10 cellular contexts compared by ENCODE assay signal in genomic region chr4:83738895-83739294, GRCh38.
"Had no signal": no experiment of that assay in that cellular context is flagged by ENCODE, and none has a peak within 500 bp of the region (broad histone marks: within the 10 kb centered on the region; RNA-seq: fewer than 3 reads in every experiment).

No MANE protein-coding gene starts in this region.

- H3K27ac ChIP-seq: GM23248, HL-60 had no signal

- ATAC-seq: HCT116, HepG2 had no signal

- H3K9me3 ChIP-seq: HAP-1 had no signal

- H3K4me1 Mint-ChIP-seq: IgD-negative memory B cell had no signal

- H3K4me3 Mint-ChIP-seq: HFFc6, IgD-negative memory B cell had no signal

- DNase-seq: GM23248, GOT3, H7, HFFc6, KG1 had no signal

- H3K27ac Mint-ChIP-seq: HFFc6, IgD-negative memory B cell had no signal

- H3K9ac ChIP-seq: GM23248 had no signal

- FAIRE-seq: HepG2 had no signal

- H3K36me3 ChIP-seq: HAP-1 had no signal

- H2AFZ ChIP-seq: GM23248 had no signal

- H3K36me3 Mint-ChIP-seq: IgD-negative memory B cell had no signal

- H3K4me3 ChIP-seq: GM23248, HAP-1 had no signal

- H3K9me3 Mint-ChIP-seq: HFFc6 had no signal
